Comparison of ENCODE assay signal across 8 cellular contexts in genomic region chr12:15700595-15700994, GRCh38.
DNase-seq lines count a peak whose midpoint lies in the region; ATAC-seq and TF ChIP-seq lines count a peak whose summit lies in the region.

No MANE protein-coding gene starts in this region.

- no peaks in the 10 kb centered on the region for H3K36me3 Mint-ChIP-seq in activated T-cell treated with anti-CD3 and anti-CD28 coated beads, Interleukin-2, amount 50 U/mL, for 72 hours (ENCODE audit: insufficient read depth in 2 of 2)
- no peaks in the 10 kb centered on the region for H3K36me3 Mint-ChIP-seq in activated CD8-positive, alpha-beta T cell treated with anti-CD3 and anti-CD28 coated beads for 36 hours (ENCODE audit: low read depth)

- peak; percentile 72 to 82 for ATAC-seq in activated T-cell treated with anti-CD3 and anti-CD28 coated beads, Interleukin-2, amount 50 U/mL, for 72 hours (replicated peaks in 1 of 2)
- ATAC-seq in HG03175 (IDR thresholded peaks at IDR 0.05; ENCODE audit: unreplicated experiment): peak; percentile 64
- peak; percentile 83 for ATAC-seq in activated CD8-positive, alpha-beta T cell treated with anti-CD3 and anti-CD28 coated beads for 36 hours
- ATAC-seq in GM19467 (IDR thresholded peaks at IDR 0.05; ENCODE audit: unreplicated experiment): no peak

- H3K27ac Mint-ChIP-seq in activated T-cell treated with anti-CD3 and anti-CD28 coated beads, Interleukin-2, amount 50 U/mL, for 72 hours: peak overlapping the region; percentile 91
- peak overlapping the region; percentile 56 for H3K27ac Mint-ChIP-seq in activated CD8-positive, alpha-beta T cell treated with anti-CD3 and anti-CD28 coated beads for 36 hours

- POLR2A ChIA-PET in activated CD8-positive, alpha-beta T cell treated with anti-CD3 and anti-CD28 coated beads for 36 hours (lab: Charles Lee): no interaction called here

- H3K4me1 ChIP-seq in right atrium auricular region: peaks cover 0 to 43% of the 10 kb centered on the region in 2 donors
- peaks cover 5 to 96% (median 63%) of the 10 kb centered on the region in 4 donors for H3K4me1 ChIP-seq in tibial artery

- no peaks in the 10 kb centered on the region for H3K27me3 ChIP-seq in right atrium auricular region
- no peaks in the 10 kb centered on the region for H3K27me3 ChIP-seq in tibial artery

- no peaks in the 10 kb centered on the region for H3K9me3 Mint-ChIP-seq in activated T-cell treated with anti-CD3 and anti-CD28 coated beads, Interleukin-2, amount 50 U/mL, for 72 hours
- no peaks in the 10 kb centered on the region for H3K9me3 Mint-ChIP-seq in activated CD8-positive, alpha-beta T cell treated with anti-CD3 and anti-CD28 coated beads for 36 hours

- no peak for TF ChIP-seq CTCF in activated CD8-positive, alpha-beta T cell treated with anti-CD3 and anti-CD28 coated beads for 36 hours (IDR thresholded peaks at IDR 0.05)
- TF ChIP-seq CTCF in right atrium auricular region (IDR thresholded peaks at IDR 0.05): no peak
- TF ChIP-seq CTCF in tibial artery (IDR thresholded peaks at IDR 0.05): no peak

- no peak overlapping the region for H3K4me3 ChIP-seq in right atrium auricular region
- no peak overlapping the region for H3K4me3 ChIP-seq in tibial artery

- CTCF ChIA-PET in activated CD8-positive, alpha-beta T cell treated with anti-CD3 and anti-CD28 coated beads for 36 hours (lab: Charles Lee): no interaction called here

- intact Hi-C loops in activated CD8-positive, alpha-beta T cell treated with anti-CD3 and anti-CD28 coated beads for 36 hours (cut with micrococcal nuclease): no loop called here
- intact Hi-C loops in tibial artery (cut with DNase I; ENCODE audit: low total_unique reads): no loop called here

- peaks cover 36% of the 10 kb centered on the region for H3K4me1 Mint-ChIP-seq in activated T-cell treated with anti-CD3 and anti-CD28 coated beads, Interleukin-2, amount 50 U/mL, for 72 hours (ENCODE audit: low read depth)
- peaks cover 25% of the 10 kb centered on the region for H3K4me1 Mint-ChIP-seq in activated CD8-positive, alpha-beta T cell treated with anti-CD3 and anti-CD28 coated beads for 36 hours (ENCODE audit: low read depth)

- H3K27me3 Mint-ChIP-seq in activated T-cell treated with anti-CD3 and anti-CD28 coated beads, Interleukin-2, amount 50 U/mL, for 72 hours (ENCODE audit: low read depth): no peaks in the 10 kb centered on the region
- no peaks in the 10 kb centered on the region for H3K27me3 Mint-ChIP-seq in activated CD8-positive, alpha-beta T cell treated with anti-CD3 and anti-CD28 coated beads for 36 hours

- no peak for DNase-seq in activated T-cell treated with anti-CD3 and anti-CD28 coated beads, Interleukin-2, amount 50 U/mL, for 72 hours
- DNase-seq in activated T-cell treated with anti-CD3 and anti-CD28 coated beads for 4 hours (no peak), right atrium auricular region (ENCODE audit: low spot score) (no peak), tibial artery (no peak), germinal center (ENCODE audit: low spot score) (no peak)
- DNase-seq in activated CD8-positive, alpha-beta T cell treated with anti-CD3 and anti-CD28 coated beads for 36 hours: peak; percentile 18

- H3K4me3 Mint-ChIP-seq in activated T-cell treated with anti-CD3 and anti-CD28 coated beads, Interleukin-2, amount 50 U/mL, for 72 hours: peak overlapping the region; percentile 77 to 81
- no peak overlapping the region for H3K4me3 Mint-ChIP-seq in activated CD8-positive, alpha-beta T cell treated with anti-CD3 and anti-CD28 coated beads for 36 hours

- H3K36me3 ChIP-seq in right atrium auricular region (no peaks in the 10 kb centered on the region), tibial artery (no peaks in the 10 kb centered on the region)

- H3K27ac ChIP-seq in right atrium auricular region: peak overlapping the region; percentile 54 to 80
- H3K27ac ChIP-seq in tibial artery: peak overlapping the region; percentile 74 to 75

- H3K9me3 ChIP-seq in right atrium auricular region (no peaks in the 10 kb centered on the region), tibial artery (no peaks in the 10 kb centered on the region)
